ENCODE assay signal across 14 cellular contexts in genomic region chr11:130652671-130653335, GRCh38.
DNase-seq lines count a peak whose midpoint lies in the region; ATAC-seq and TF ChIP-seq lines count a peak whose summit lies in the region.
"Had no signal": no experiment of that assay in that cellular context is flagged by ENCODE, and none has a peak within 500 bp of the region (broad histone marks: within the 10 kb centered on the region; RNA-seq: fewer than 3 reads in every experiment).

No MANE protein-coding gene starts in this region.

- H3K4me1 Mint-ChIP-seq in Calu3 (ENCODE audit: low read depth, unreplicated experiment) = peaks cover 10% of the 10 kb centered on the region
- H3K4me1 Mint-ChIP-seq: central memory CD8-positive, alpha-beta T cell; stimulated activated naive CD8-positive, alpha-beta T cell treated with anti-CD3 and anti-CD28 coated beads, Interleukin-15, amount 100 ng/mL, for 72 hours had no signal

- no peak for TF ChIP-seq CTCF in Calu3 (IDR thresholded peaks at IDR 0.05; ENCODE audit: unreplicated experiment)

- no peak overlapping the region for H3K4me3 ChIP-seq in skin epidermis

- no peaks in the 10 kb centered on the region for H3K36me3 Mint-ChIP-seq in Calu3 (ENCODE audit: insufficient read depth, unreplicated experiment)

- no peak overlapping the region for H3K4me3 Mint-ChIP-seq in Calu3 (ENCODE audit: low read depth, unreplicated experiment)
- H3K4me3 Mint-ChIP-seq: central memory CD8-positive, alpha-beta T cell; stimulated activated naive CD8-positive, alpha-beta T cell treated with anti-CD3 and anti-CD28 coated beads, Interleukin-15, amount 100 ng/mL, for 72 hours had no signal

- BruUV-seq in Calu3 (replicated peaks; lab: Mats Ljungman, UMichigan) = no TSS peak

- CTCF ChIA-PET in Calu3 (lab: Charles Lee) = no interaction called here

- DNase-seq in DMS 273 treated with DMSO at 0.1 percent for 48 hours (lab: John Stamatoyannopoulos, UW) = peak; percentile 6
- peak; percentile 45 for DNase-seq in astrocyte of the hippocampus (ENCODE audit: low read depth, low spot score)
- peak; percentile 77 for DNase-seq in left ventricle myocardium superior
- DNase-seq in DMS153 treated with DMSO at 0.1 percent for 48 hours (lab: John Stamatoyannopoulos, UW; ENCODE audit: unreplicated experiment) = no peak
- DNase-seq in effector CD8-positive, alpha-beta T cell (lab: John Stamatoyannopoulos, UW) = no peak
- no peak for DNase-seq in Calu3
- DNase-seq: activated CD8-positive, alpha-beta memory T cell treated with anti-CD3 and anti-CD28 coated beads for 24 hours; DMS79 treated with DMSO at 0.1 percent for 48 hours; NCI-H446; stimulated activated CD4-positive, alpha-beta T cell treated with anti-CD3 and anti-CD28 coated beads, Interleukin-12 subunit alpha, Interleukin-12 subunit beta, amount 100 ng/mL, for 4 hours; stimulated activated naive CD8-positive, alpha-beta T cell treated with anti-CD3 and anti-CD28 coated beads, Interleukin-15, amount 100 ng/mL, for 72 hours had no signal

- H3K27me3 Mint-ChIP-seq in Calu3 (ENCODE audit: unreplicated experiment) = no peaks in the 10 kb centered on the region

- intact Hi-C loops in left ventricle myocardium superior (cut with micrococcal nuclease) = no loop called here
- intact Hi-C loops in Calu3 (cut with micrococcal nuclease; ENCODE audit: unreplicated experiment) = no loop called here

- no peak overlapping the region for H3K27ac Mint-ChIP-seq in Calu3 (ENCODE audit: unreplicated experiment)
- H3K27ac Mint-ChIP-seq: stimulated activated naive CD8-positive, alpha-beta T cell treated with anti-CD3 and anti-CD28 coated beads, Interleukin-15, amount 100 ng/mL, for 72 hours had no signal

- ATAC-seq in left ventricle myocardium superior (peak; percentile 36), HG03045 (IDR thresholded peaks at IDR 0.05; ENCODE audit: unreplicated experiment) (no peak)
- ATAC-seq: stimulated activated naive CD8-positive, alpha-beta T cell treated with anti-CD3 and anti-CD28 coated beads, Interleukin-15, amount 100 ng/mL, for 72 hours had no signal

- H3K27ac ChIP-seq in skin epidermis = peak overlapping the region in 15 of 21 experiments; percentile 14 to 72 (median 34)

- H3K9me3 Mint-ChIP-seq in Calu3 (ENCODE audit: low read depth, unreplicated experiment) = no peaks in the 10 kb centered on the region
- H3K9me3 Mint-ChIP-seq: central memory CD8-positive, alpha-beta T cell had no signal

Comparison
In these comparisons a context has a peak if more than half of its experiments do, and no peak if none do; other contexts are left out.
1. DNase-seq: peak in DMS 273 treated with DMSO at 0.1 percent for 48 hours (single experiment), astrocyte of the hippocampus (single experiment) and left ventricle myocardium superior (single experiment); none in DMS153 treated with DMSO at 0.1 percent for 48 hours (single experiment), effector CD8-positive, alpha-beta T cell (single experiment) and Calu3 (single experiment).